Comparison of ENCODE assay signal across 23 cellular contexts in genomic region chr3:72970942-72971341, GRCh38. TPM values are rescaled to one million over a fixed set of nuclear protein-coding genes. Genes with fewer than 3 reads are reported as not detected.
DNase-seq lines count a peak whose midpoint lies in the region; ATAC-seq and TF ChIP-seq lines count a peak whose summit lies in the region.
"Had no signal": no experiment of that assay in that cellular context is flagged by ENCODE, and none has a peak within 500 bp of the region (broad histone marks: within the 10 kb centered on the region; RNA-seq: fewer than 3 reads in every experiment).

No MANE protein-coding gene starts in this region.

- H3K9me3 Mint-ChIP-seq in activated CD4-positive, alpha-beta memory T cell treated with anti-CD3 and anti-CD28 coated beads for 36 hours: no peaks in the 10 kb centered on the region
- peaks cover 5% of the 10 kb centered on the region for H3K9me3 Mint-ChIP-seq in neural progenitor cell
- H3K9me3 Mint-ChIP-seq: CD4-positive, CD25-positive, alpha-beta regulatory T cell; CD8-positive, alpha-beta memory T cell; HFFc6 had no signal

- H3K27ac Mint-ChIP-seq in activated CD4-positive, alpha-beta memory T cell treated with anti-CD3 and anti-CD28 coated beads for 36 hours: no peak overlapping the region
- H3K27ac Mint-ChIP-seq in neural progenitor cell: peak overlapping the region; percentile 46
- H3K27ac Mint-ChIP-seq: CD4-positive, CD25-positive, alpha-beta regulatory T cell; CD8-positive, alpha-beta memory T cell; HFFc6 had no signal

- intact Hi-C loops in activated CD4-positive, alpha-beta memory T cell treated with anti-CD3 and anti-CD28 coated beads for 36 hours (cut with micrococcal nuclease): no loop called here
- intact Hi-C loops in OCI-LY7 (cut with micrococcal nuclease; ENCODE audit: unreplicated experiment): no loop called here

- no peak overlapping the region for H3K9ac ChIP-seq in neural progenitor cell

- CTCF ChIA-PET in activated CD4-positive, alpha-beta memory T cell treated with anti-CD3 and anti-CD28 coated beads for 36 hours (lab: Charles Lee): no interaction called here
- CTCF ChIA-PET in OCI-LY7 (lab: Charles Lee; ENCODE audit: unreplicated experiment): no interaction called here

- no peak for ATAC-seq in GM19467 (IDR thresholded peaks at IDR 0.05; ENCODE audit: unreplicated experiment)
- ATAC-seq: HCT116 had no signal

- H3K4me1 ChIP-seq in neural progenitor cell: peaks cover 7% of the 10 kb centered on the region
- H3K4me1 ChIP-seq in OCI-LY7 (ENCODE audit: insufficient read depth, low read length, poor library complexity, severe bottlenecking): peaks cover 1% of the 10 kb centered on the region
- H3K4me1 ChIP-seq: BE2C had no signal

- H3K9me3 ChIP-seq in neural progenitor cell (ENCODE audit: low read depth): no peaks in the 10 kb centered on the region
- H3K9me3 ChIP-seq in OCI-LY7 (ENCODE audit: low read length): no peaks in the 10 kb centered on the region
- H3K9me3 ChIP-seq: BE2C had no signal

- no TSS peak for BruUV-seq in OCI-LY7 (replicated peaks; lab: Mats Ljungman, UMichigan)

- POLR2A ChIA-PET in activated CD4-positive, alpha-beta memory T cell treated with anti-CD3 and anti-CD28 coated beads for 36 hours (lab: Charles Lee): no interaction called here
- POLR2A ChIA-PET in OCI-LY7 (lab: Charles Lee): interaction anchor here (0.7 kb wide), 1 partner anchor 46 kb away, joined by 3 read pairs; no protein-coding TSS in a partner anchor

- H3K27ac ChIP-seq in neural progenitor cell (no peak overlapping the region), OCI-LY7 (ENCODE audit: low read depth, low read length, poor library complexity, severe bottlenecking) (no peak overlapping the region)
- H3K27ac ChIP-seq: HL-60 had no signal

- peaks cover 24% of the 10 kb centered on the region for H3K4me1 Mint-ChIP-seq in activated CD4-positive, alpha-beta memory T cell treated with anti-CD3 and anti-CD28 coated beads for 36 hours (ENCODE audit: low read depth)
- H3K4me1 Mint-ChIP-seq in neural progenitor cell: peaks cover 7% of the 10 kb centered on the region

- no peak overlapping the region for H2AFZ ChIP-seq in neural progenitor cell (replicated peaks)
- H2AFZ ChIP-seq in OCI-LY7 (ENCODE audit: low read length): no peak overlapping the region

- no peak for TF ChIP-seq CTCF in neural progenitor cell (IDR thresholded peaks at IDR 0.05)
- TF ChIP-seq CTCF in OCI-LY7 (conservative IDR thresholded peaks at IDR 0.05; ENCODE audit: low read length): no peak

- H3K9me2 ChIP-seq in OCI-LY7 (ENCODE audit: insufficient read depth, low read length): no peaks in the 10 kb centered on the region

- H3F3A ChIP-seq in neural progenitor cell (ENCODE audit: low read depth): no peaks in the 10 kb centered on the region

- H3K27me3 ChIP-seq in neural progenitor cell: no peaks in the 10 kb centered on the region
- H3K27me3 ChIP-seq: BE2C had no signal

- no peaks in the 10 kb centered on the region for H3K36me3 ChIP-seq in neural progenitor cell
- H3K36me3 ChIP-seq in OCI-LY7 (ENCODE audit: insufficient read depth, low read length): no peaks in the 10 kb centered on the region
- H3K36me3 ChIP-seq: BE2C had no signal

- H3K36me3 Mint-ChIP-seq in activated CD4-positive, alpha-beta memory T cell treated with anti-CD3 and anti-CD28 coated beads for 36 hours: no peaks in the 10 kb centered on the region
- no peaks in the 10 kb centered on the region for H3K36me3 Mint-ChIP-seq in neural progenitor cell
- H3K36me3 Mint-ChIP-seq: CD4-positive, CD25-positive, alpha-beta regulatory T cell; CD8-positive, alpha-beta memory T cell had no signal

- H3K79me2 ChIP-seq in neural progenitor cell (ENCODE audit: low read depth): no peaks in the 10 kb centered on the region
- no peaks in the 10 kb centered on the region for H3K79me2 ChIP-seq in OCI-LY7 (ENCODE audit: insufficient read depth, low read depth, low read length)

- peak; percentile 15 for DNase-seq in activated CD8-positive, alpha-beta memory T cell treated with anti-CD3 and anti-CD28 coated beads, Interleukin-2, amount 50 U/mL, for 48 hours
- no peak for DNase-seq in activated CD8-positive, alpha-beta memory T cell treated with anti-CD3 and anti-CD28 coated beads for 24 hours
- peak; percentile 41 for DNase-seq in NCI-H526 treated with DMSO at 0.1 percent for 48 hours (lab: John Stamatoyannopoulos, UW)
- peak; percentile 25 for DNase-seq in activated CD4-positive, alpha-beta memory T cell treated with anti-CD3 and anti-CD28 coated beads for 36 hours
- no peak for DNase-seq in neural progenitor cell (ENCODE audit: low spot score)
- no peak for DNase-seq in OCI-LY7 (ENCODE audit: low spot score)
- DNase-seq: ACHN; BE2C; C1 segment of cervical spinal cord; CD4-positive, CD25-positive, alpha-beta regulatory T cell; CD8-positive, alpha-beta memory T cell; COR-L47; DMS 273 treated with DMSO at 0.1 percent for 48 hours; DMS53; DND-41; EL; GOT3; H7; HFFc6; IMR-90 had no signal

- H3K4me3 ChIP-seq in neural progenitor cell: no peak overlapping the region
- H3K4me3 ChIP-seq in OCI-LY7 (ENCODE audit: low read depth, low read length, poor library complexity, severe bottlenecking): no peak overlapping the region

- H3K4me3 Mint-ChIP-seq in activated CD4-positive, alpha-beta memory T cell treated with anti-CD3 and anti-CD28 coated beads for 36 hours: no peak overlapping the region
- no peak overlapping the region for H3K4me3 Mint-ChIP-seq in neural progenitor cell
- H3K4me3 Mint-ChIP-seq: CD4-positive, CD25-positive, alpha-beta regulatory T cell; CD8-positive, alpha-beta memory T cell; HFFc6 had no signal

- H4K20me1 ChIP-seq in neural progenitor cell (ENCODE audit: low read depth) (no peaks in the 10 kb centered on the region), OCI-LY7 (ENCODE audit: insufficient read depth, low read length) (no peaks in the 10 kb centered on the region)

- no peaks in the 10 kb centered on the region for H3K27me3 Mint-ChIP-seq in activated CD4-positive, alpha-beta memory T cell treated with anti-CD3 and anti-CD28 coated beads for 36 hours
- no peaks in the 10 kb centered on the region for H3K27me3 Mint-ChIP-seq in neural progenitor cell (ENCODE audit: insufficient read depth, low read depth)
- H3K27me3 Mint-ChIP-seq: CD4-positive, CD25-positive, alpha-beta regulatory T cell; CD8-positive, alpha-beta memory T cell had no signal

- no peak overlapping the region for H3K4me2 ChIP-seq in neural progenitor cell
- no peak overlapping the region for H3K4me2 ChIP-seq in OCI-LY7 (ENCODE audit: low read length)

RNA-seq across cellular contexts. Expression of gene PPP4R2, which starts 25.7 kb away (rescaled TPM):
- 100 to 1,000 TPM; 107 to 108 TPM for total RNA-seq in activated CD4-positive, alpha-beta memory T cell treated with anti-CD3 and anti-CD28 coated beads for 36 hours
- total RNA-seq in neural progenitor cell (ENCODE audit: low replicate concordance) (89.2 and 143 TPM in 2 replicates), OCI-LY7 (2022) (86.5 and 99.5 TPM in 2 replicates)
- 52.0 and 63.5 TPM in 2 replicates for total RNA-seq in OCI-LY7 (2014; rRNA removed; shearing (Covaris generic))

Comparison
In these comparisons a context has a peak if more than half of its experiments do, and no peak if none do; other contexts are left out.
1. DNase-seq: peak in activated CD8-positive, alpha-beta memory T cell treated with anti-CD3 and anti-CD28 coated beads, Interleukin-2, amount 50 U/mL, for 48 hours (single experiment), NCI-H526 treated with DMSO at 0.1 percent for 48 hours (single experiment) and activated CD4-positive, alpha-beta memory T cell treated with anti-CD3 and anti-CD28 coated beads for 36 hours (single experiment); none in activated CD8-positive, alpha-beta memory T cell treated with anti-CD3 and anti-CD28 coated beads for 24 hours (single experiment), neural progenitor cell (single experiment) and OCI-LY7 (single experiment).